In genomic region chr1:211991695-211992094, GRCh38 we compare ENCODE assay signal across 20 cellular contexts.
"Had no signal": no experiment of that assay in that cellular context is flagged by ENCODE, and none has a peak within 500 bp of the region (broad histone marks: within the 10 kb centered on the region; RNA-seq: fewer than 3 reads in every experiment).

No MANE protein-coding gene starts in this region.

- H3K27me3 ChIP-seq: MG63, Peyer's patch had no signal

- H3K9ac ChIP-seq: SK-N-SH had no signal

- DNase-seq: KBM-7, MG63, NCI-H1092, NCI-H1105 treated with DMSO at 0.1 percent for 48 hours, NCI-H1417 treated with DMSO at 0.1 percent for 48 hours, NCI-H146, NCI-H1694 treated with DMSO at 0.1 percent for 48 hours, NCI-H1930, NCI-H2081, NCI-H2107, NCI-H2227 treated with DMSO at 0.1 percent for 48 hours, NCI-H524, NCI-H526 treated with DMSO at 0.1 percent for 48 hours, NCI-H748 treated with DMSO at 0.1 percent for 48 hours, OCI-M1, PC-9, Peyer's patch, SHP77, SK-N-SH, SW 1271 had no signal

- H3K27ac ChIP-seq: PC-9, Peyer's patch had no signal

- H3K4me2 ChIP-seq: PC-9, SK-N-SH had no signal

- H3K4me3 ChIP-seq: MG63, PC-9, Peyer's patch had no signal

- H3K4me1 ChIP-seq: Peyer's patch had no signal

- H2AFZ ChIP-seq: PC-9 had no signal

- H3K36me3 ChIP-seq: Peyer's patch had no signal

- H3K9me3 ChIP-seq: MG63, Peyer's patch, SK-N-SH had no signal

- H3K9me2 ChIP-seq: SK-N-SH had no signal
